Comparison of ENCODE assay signal across 10 cellular contexts in genomic region chr5:139904566-139905400, GRCh38.
DNase-seq lines count a peak whose midpoint lies in the region; ATAC-seq and TF ChIP-seq lines count a peak whose summit lies in the region.
"Had no signal": no experiment of that assay in that cellular context is flagged by ENCODE, and none has a peak within 500 bp of the region (broad histone marks: within the 10 kb centered on the region; RNA-seq: fewer than 3 reads in every experiment).

No MANE protein-coding gene starts in this region.

- no peaks in the 10 kb centered on the region for H3K36me3 ChIP-seq in WERI-Rb-1

- H3K4me3 ChIP-seq in WERI-Rb-1 (ENCODE audit: low read depth, low read length) (peak overlapping the region; percentile 62), iPS-18c (ENCODE audit: insufficient read depth, low read depth, low read length) (peak overlapping the region; percentile 79), skin epidermis (peak overlapping the region; percentile 19 to 57 (median 32))

- H3K27me3 ChIP-seq in WERI-Rb-1 (ENCODE audit: insufficient read depth, low read depth, severe bottlenecking): peaks cover 10% of the 10 kb centered on the region

- no peak for TF ChIP-seq CTCF in GM13977 (IDR thresholded peaks at IDR 0.05; ENCODE audit: extremely low read depth, insufficient read depth, missing control alignments)
- no peak for TF ChIP-seq CTCF in WERI-Rb-1 (IDR thresholded peaks at IDR 0.05; ENCODE audit: low read depth, low read length)

- in situ Hi-C loops in GM13977 (cut with MboI; ENCODE audit: low pct_unique_long_range_greater_than_20kb, low sequenced_read_pairs, unreplicated experiment): no loop called here

- DNase-seq in GM13977 (ENCODE audit: low spot score) (peak; percentile 50), WERI-Rb-1 (peak; percentile 67), T-helper 1 cell (no peak), NCI-H1092 treated with DMSO at 0.1 percent for 48 hours (lab: John Stamatoyannopoulos, UW) (no peak)
- no peak for DNase-seq in stimulated activated CD4-positive, alpha-beta T cell treated with anti-CD3 and anti-CD28 coated beads, Interleukin-1b, Interleukin-23, amount 100 ng/mL, for 48 hours
- DNase-seq: activated gamma-delta T cell treated with Interleukin-2 at 50 U/mL for 16 hours, RPMI8226 had no signal

- H3K27ac ChIP-seq in WERI-Rb-1 (peak overlapping the region; percentile 46), skin epidermis (peak overlapping the region in 8 of 21 experiments; percentile 4 to 40 (median 24))

- ATAC-seq in GM18870 (IDR thresholded peaks at IDR 0.05; ENCODE audit: unreplicated experiment): no peak

- no peaks in the 10 kb centered on the region for H3K9me3 ChIP-seq in WERI-Rb-1 (ENCODE audit: severe bottlenecking)
- H3K9me3 ChIP-seq in iPS-18c (ENCODE audit: control insufficient read depth, insufficient read depth, low read length): peaks cover 5% of the 10 kb centered on the region

Comparison
In these comparisons a context has a peak if more than half of its experiments do, and no peak if none do; other contexts are left out.
1. DNase-seq: peak in GM13977 (single experiment) and WERI-Rb-1 (single experiment); none in stimulated activated CD4-positive, alpha-beta T cell treated with anti-CD3 and anti-CD28 coated beads, Interleukin-1b, Interleukin-23, amount 100 ng/mL, for 48 hours (single experiment), T-helper 1 cell (0 of 5) and NCI-H1092 treated with DMSO at 0.1 percent for 48 hours (single experiment).
2. Peak in every context shown above with its lines, with median percentiles within 50 percentile points of each other: H3K4me3 ChIP-seq.